In genomic region chr22:48459259-48459658, GRCh38 we compare ENCODE assay signal across 6 cellular contexts.
"Had no signal": no experiment of that assay in that cellular context is flagged by ENCODE, and none has a peak within 500 bp of the region (broad histone marks: within the 10 kb centered on the region; RNA-seq: fewer than 3 reads in every experiment).

No MANE protein-coding gene starts in this region.

- DNase-seq: H9, HCEC 1CT, IMR-90, KG1 had no signal

- H3K4me3 ChIP-seq: GM23338, K562 had no signal

- ATAC-seq: GM23338, K562 had no signal
